ENCODE assay signal across 3 cellular contexts in genomic region chr11:65023502-65023901, GRCh38. TPM values are rescaled to one million over a fixed set of nuclear protein-coding genes. Genes with fewer than 3 reads are reported as not detected.
"Had no signal": no experiment of that assay in that cellular context is flagged by ENCODE, and none has a peak within 500 bp of the region (broad histone marks: within the 10 kb centered on the region; RNA-seq: fewer than 3 reads in every experiment).

No MANE protein-coding gene starts in this region.

RNA-seq across cellular contexts. Expression of gene BATF2, which starts 26.7 kb away (rescaled TPM):
- total RNA-seq: natural killer cell treated with Interleukin-12 subunit alpha and Interleukin-12 subunit beta and Interleukin-15 and Interleukin-18, amount 100 ng/mL, for 72 hours had no signal
- polyA plus RNA-seq: naive thymus-derived CD4-positive, alpha-beta T cell had no signal

RNA-seq across cellular contexts. Expression of gene NAALADL1, which starts 34.9 kb away (rescaled TPM):
- total RNA-seq: myocyte had no signal
